In the genomic region with DNA sequence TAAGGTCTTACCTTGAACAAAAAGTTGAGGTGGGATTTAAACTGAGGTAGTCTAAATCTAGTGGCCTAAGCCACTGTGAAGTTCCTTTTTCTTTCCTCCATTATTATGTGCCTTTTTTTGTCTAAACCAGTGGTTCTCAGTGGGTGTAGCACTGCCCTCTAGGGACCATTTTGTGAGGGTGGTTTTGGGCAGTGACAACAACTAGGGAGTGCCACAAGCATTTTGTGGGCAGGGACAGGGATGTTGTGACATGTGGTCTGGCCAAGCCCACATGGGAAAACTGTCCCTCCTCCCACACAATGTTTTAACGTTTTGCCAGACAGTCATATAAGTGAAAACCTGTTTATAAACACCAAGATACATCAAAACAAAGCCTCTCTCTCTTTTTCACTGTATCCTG, we compare ENCODE assay signal across 8 cellular contexts.
DNase-seq lines count a peak whose midpoint lies in the region; ATAC-seq and TF ChIP-seq lines count a peak whose summit lies in the region.

No MANE protein-coding gene starts in this region.

- no peaks in the 10 kb centered on the region for H3K27me3 ChIP-seq in kidney epithelial cell (ENCODE audit: control insufficient read depth, insufficient read depth, low read length)

- intact Hi-C loops in sciatic nerve (cut with DNase I) = no loop called here

- DNase-seq in EH (ENCODE audit: low read depth) = peak; percentile 63
- DNase-seq in HuH-7 (ENCODE audit: low spot score) = peak; percentile 60
- DNase-seq in SKM-1 treated with dmso at 0.1 percent for 144 hours (lab: John Stamatoyannopoulos, UW; ENCODE audit: unreplicated experiment) = peak; percentile 36
- no peak for DNase-seq in kidney epithelial cell (ENCODE audit: low read depth)
- no peak for DNase-seq in cortex of kidney (lab: John Stamatoyannopoulos, UW)
- no peak for DNase-seq in middle frontal gyrus (ENCODE audit: extremely low spot score, low spot score)
- no peak for DNase-seq in sciatic nerve (ENCODE audit: low spot score)

- TF ChIP-seq CTCF in kidney epithelial cell (IDR thresholded peaks at IDR 0.05; ENCODE audit: insufficient read depth, low read length, poor library complexity, severe bottlenecking) = peak; percentile 62

- H3K36me3 ChIP-seq in kidney epithelial cell (ENCODE audit: control insufficient read depth, insufficient read depth, low read length) = no peaks in the 10 kb centered on the region

- ATAC-seq in GM19467 (IDR thresholded peaks at IDR 0.05; ENCODE audit: unreplicated experiment) (peak; percentile 66), sciatic nerve (no peak)

- H3K4me3 ChIP-seq in kidney epithelial cell (ENCODE audit: low read depth, low read length) = no peak overlapping the region

Comparison
In these comparisons a context has a peak if more than half of its experiments do, and no peak if none do; other contexts are left out.
1. DNase-seq: peak in EH (single experiment), HuH-7 (single experiment) and SKM-1 treated with dmso at 0.1 percent for 144 hours (single experiment); none in kidney epithelial cell (single experiment), cortex of kidney (single experiment), middle frontal gyrus (single experiment) and sciatic nerve (single experiment).